In genomic region chr22:24108073-24108472, GRCh38 we compare ENCODE assay signal across 14 cellular contexts.
DNase-seq lines count a peak whose midpoint lies in the region; ATAC-seq and TF ChIP-seq lines count a peak whose summit lies in the region.
"Had no signal": no experiment of that assay in that cellular context is flagged by ENCODE, and none has a peak within 500 bp of the region (broad histone marks: within the 10 kb centered on the region; RNA-seq: fewer than 3 reads in every experiment).

No MANE protein-coding gene starts in this region.

- no peaks in the 10 kb centered on the region for H3K9me3 ChIP-seq in CD4-positive, alpha-beta T cell (ENCODE audit: control insufficient read depth, low read length)
- peaks cover 4% of the 10 kb centered on the region; the same call in 1 of the 2 replicates for H3K9me3 ChIP-seq in IMR-90 (ENCODE audit: control insufficient read depth, insufficient read depth, low read length)
- no peaks in the 10 kb centered on the region for H3K9me3 ChIP-seq in muscle layer of duodenum (ENCODE audit: control insufficient read depth in 1 of 2, low read length in 2 of 2)

- no peak overlapping the region for H2BK20ac ChIP-seq in IMR-90 (ENCODE audit: low read depth, low read length)

- H3K14ac ChIP-seq in IMR-90 (replicated peaks; ENCODE audit: low read depth, low read length): peak overlapping the region; percentile 51; the same call in 1 of the 2 replicates

- POLR2A ChIA-PET in CD4-positive, alpha-beta T cell (lab: Charles Lee): no interaction called here
- POLR2A ChIA-PET in IMR-90 (lab: Charles Lee; ENCODE audit: unreplicated experiment): no interaction called here
- POLR2A ChIA-PET in activated CD8-positive, alpha-beta T cell treated with anti-CD3 and anti-CD28 coated beads, Interleukin-2, amount 10 ng/mL, durations not matched to agents 7 days and 5 days (lab: Charles Lee): no interaction called here

- H3K4ac ChIP-seq in IMR-90 (ENCODE audit: low read depth, low read length): peak overlapping the region; percentile 52

- H3K9me3 Mint-ChIP-seq in CD4-positive, alpha-beta T cell: peaks cover 2% of the 10 kb centered on the region
- no peaks in the 10 kb centered on the region for H3K9me3 Mint-ChIP-seq in activated CD8-positive, alpha-beta T cell treated with anti-CD3 and anti-CD28 coated beads, Interleukin-2, amount 10 ng/mL, durations not matched to agents 7 days and 5 days (ENCODE audit: insufficient read depth)
- H3K9me3 Mint-ChIP-seq in activated CD4-positive, alpha-beta T cell treated with anti-CD3 and anti-CD28 coated beads, Interleukin-2, amount 10 ng/mL, durations not matched to agents 24 days and 14 days: no peaks in the 10 kb centered on the region

- H4K8ac ChIP-seq in IMR-90 (ENCODE audit: low read depth in 2 of 2, low read length in 2 of 2): peak overlapping the region in 1 of 2 experiments; percentile 72; a peak in 2 of 4 replicates

- H3K4me2 ChIP-seq in IMR-90 (ENCODE audit: low read depth, low read length): no peak overlapping the region; the same call in 1 of the 2 replicates
- H3K4me2 ChIP-seq: BLaER1 had no signal

- H3K4me3 Mint-ChIP-seq in CD4-positive, alpha-beta T cell: no peak overlapping the region
- no peak overlapping the region for H3K4me3 Mint-ChIP-seq in activated CD8-positive, alpha-beta T cell treated with anti-CD3 and anti-CD28 coated beads, Interleukin-2, amount 10 ng/mL, durations not matched to agents 7 days and 5 days
- H3K4me3 Mint-ChIP-seq in activated CD4-positive, alpha-beta T cell treated with anti-CD3 and anti-CD28 coated beads, Interleukin-2, amount 10 ng/mL, durations not matched to agents 24 days and 14 days: no peak overlapping the region

- H3K9ac ChIP-seq in IMR-90 (ENCODE audit: low read depth, low read length): no peak overlapping the region
- H3K9ac ChIP-seq: BLaER1 had no signal

- in situ Hi-C loops in IMR-90 (cut with MboI; ENCODE audit: low sequenced_read_pairs): loop anchor here (5.0 kb wide), 1 partner anchor 64 kb away; no protein-coding TSS in a partner anchor

- H2BK15ac ChIP-seq in IMR-90 (ENCODE audit: low read depth, low read length): no peak overlapping the region; the same call in 2 of the 3 replicates

- no peaks in the 10 kb centered on the region for H3K27me3 ChIP-seq in CD4-positive, alpha-beta T cell (ENCODE audit: control insufficient read depth, insufficient read depth, low read length)
- no peaks in the 10 kb centered on the region for H3K27me3 ChIP-seq in IMR-90 (ENCODE audit: control insufficient read depth, insufficient read depth, low read length)
- H3K27me3 ChIP-seq in muscle layer of duodenum (ENCODE audit: low read depth, low read length): no peaks in the 10 kb centered on the region
- H3K27me3 ChIP-seq: BLaER1 had no signal

- peak overlapping the region; percentile 69 for H2AFZ ChIP-seq in IMR-90 (replicated peaks; ENCODE audit: low read length, poor library complexity)

- H4K91ac ChIP-seq in IMR-90 (ENCODE audit: insufficient read depth, low read depth, low read length): peak overlapping the region; percentile 48; the same call in 1 of the 2 replicates

- no peak overlapping the region for H3K56ac ChIP-seq in IMR-90 (ENCODE audit: extremely low read depth, insufficient read depth, low read length)

- DNase-seq in CD4-positive, alpha-beta T cell: no peak
- DNase-seq in IMR-90: no peak
- no peak for DNase-seq in coronary artery (ENCODE audit: low spot score)
- DNase-seq in NCI-H1105 treated with DMSO at 0.1 percent for 48 hours (lab: John Stamatoyannopoulos, UW): no peak
- no peak for DNase-seq in amygdala (lab: John Stamatoyannopoulos, UW)
- no peak for DNase-seq in activated CD8-positive, alpha-beta T cell treated with anti-CD3 and anti-CD28 coated beads, Interleukin-2, amount 10 ng/mL, durations not matched to agents 7 days and 5 days
- no peak for DNase-seq in activated CD4-positive, alpha-beta T cell treated with anti-CD3 and anti-CD28 coated beads, Interleukin-2, amount 10 ng/mL, durations not matched to agents 24 days and 14 days
- DNase-seq: activated CD4-positive, CD25-positive, alpha-beta regulatory T cell treated with anti-CD3 and anti-CD28 coated beads, Interleukin-2, amount 50 U/mL, for 72 hours; activated T-cell treated with anti-CD3 and anti-CD28 coated beads, Interleukin-2, amount 50 U/mL, for 1 hour; naive B cell; stimulated activated CD4-positive, alpha-beta T cell treated with anti-CD3 and anti-CD28 coated beads, Interleukin-4, amount 100 ng/mL, for 1 hour; SW 1271 had no signal

- intact Hi-C loops in CD4-positive, alpha-beta T cell (cut with DNase I, micrococcal nuclease): no loop called here
- intact Hi-C loops in IMR-90 (cut with micrococcal nuclease): loop anchor here (5.0 kb wide), 1 partner anchor 49 kb away; no protein-coding TSS in a partner anchor
- intact Hi-C loops in activated CD4-positive, alpha-beta T cell treated with anti-CD3 and anti-CD28 coated beads, Interleukin-2, amount 10 ng/mL, durations not matched to agents 24 days and 14 days (cut with micrococcal nuclease): loop anchor here (5.0 kb wide), 1 partner anchor 49 kb away; no protein-coding TSS in a partner anchor

- peaks cover 5 to 21% of the 10 kb centered on the region in 2 experiments; a peak in 2 of 4 replicates for H3K79me1 ChIP-seq in IMR-90 (ENCODE audit: low read depth in 1 of 2, low read length in 2 of 2)

- no peak for ATAC-seq in CD4-positive, alpha-beta T cell (ENCODE audit: poor library complexity)
- peak; percentile 28; the same call in 1 of the 2 replicates for ATAC-seq in IMR-90 (ENCODE audit: low read depth)
- ATAC-seq in activated CD8-positive, alpha-beta T cell treated with anti-CD3 and anti-CD28 coated beads, Interleukin-2, amount 10 ng/mL, durations not matched to agents 7 days and 5 days: no peak

- dilution Hi-C loops in IMR-90 (cut with HindIII; ENCODE audit: low sequenced_read_pairs, unreplicated experiment): no loop called here

- H3K4me3 ChIP-seq in IMR-90 (ENCODE audit: insufficient read depth, low read depth, low read length) (no peak overlapping the region), coronary artery (no peak overlapping the region), muscle layer of duodenum (ENCODE audit: low read depth in 1 of 2, low read length in 2 of 2) (no peak overlapping the region)
- H3K4me3 ChIP-seq: BLaER1 had no signal

- H3K4me1 ChIP-seq in IMR-90 (ENCODE audit: control insufficient read depth, insufficient read depth, low read length): peaks cover 8% of the 10 kb centered on the region
- H3K4me1 ChIP-seq in muscle layer of duodenum (ENCODE audit: control insufficient read depth in 1 of 2, insufficient read depth in 2 of 2, low read length in 2 of 2): peaks cover 12 to 36% of the 10 kb centered on the region in 2 donors
- H3K4me1 ChIP-seq: BLaER1 had no signal

- no peaks in the 10 kb centered on the region for H3K4me1 Mint-ChIP-seq in CD4-positive, alpha-beta T cell (ENCODE audit: low read depth)
- peaks cover 36% of the 10 kb centered on the region for H3K4me1 Mint-ChIP-seq in activated CD8-positive, alpha-beta T cell treated with anti-CD3 and anti-CD28 coated beads, Interleukin-2, amount 10 ng/mL, durations not matched to agents 7 days and 5 days (ENCODE audit: low read depth)
- peaks cover 26% of the 10 kb centered on the region for H3K4me1 Mint-ChIP-seq in activated CD4-positive, alpha-beta T cell treated with anti-CD3 and anti-CD28 coated beads, Interleukin-2, amount 10 ng/mL, durations not matched to agents 24 days and 14 days
- H3K4me1 Mint-ChIP-seq: naive B cell had no signal

- peaks cover 7% of the 10 kb centered on the region for H3K36me3 ChIP-seq in IMR-90 (ENCODE audit: control insufficient read depth, insufficient read depth, low read length)
- H3K36me3 ChIP-seq in muscle layer of duodenum (ENCODE audit: control insufficient read depth in 1 of 2, insufficient read depth in 2 of 2, low read length in 2 of 2): peaks cover 8 to 11% of the 10 kb centered on the region in 2 donors

- peaks cover 62% of the 10 kb centered on the region for H3K36me3 Mint-ChIP-seq in CD4-positive, alpha-beta T cell (ENCODE audit: low read depth)
- H3K36me3 Mint-ChIP-seq in activated CD8-positive, alpha-beta T cell treated with anti-CD3 and anti-CD28 coated beads, Interleukin-2, amount 10 ng/mL, durations not matched to agents 7 days and 5 days (ENCODE audit: low read depth): peaks cover 49% of the 10 kb centered on the region
- peaks cover 52% of the 10 kb centered on the region for H3K36me3 Mint-ChIP-seq in activated CD4-positive, alpha-beta T cell treated with anti-CD3 and anti-CD28 coated beads, Interleukin-2, amount 10 ng/mL, durations not matched to agents 24 days and 14 days (ENCODE audit: low read depth)

- no peaks in the 10 kb centered on the region for H3K27me3 Mint-ChIP-seq in CD4-positive, alpha-beta T cell
- H3K27me3 Mint-ChIP-seq in activated CD8-positive, alpha-beta T cell treated with anti-CD3 and anti-CD28 coated beads, Interleukin-2, amount 10 ng/mL, durations not matched to agents 7 days and 5 days (ENCODE audit: low read depth): no peaks in the 10 kb centered on the region
- no peaks in the 10 kb centered on the region for H3K27me3 Mint-ChIP-seq in activated CD4-positive, alpha-beta T cell treated with anti-CD3 and anti-CD28 coated beads, Interleukin-2, amount 10 ng/mL, durations not matched to agents 24 days and 14 days
- H3K27me3 Mint-ChIP-seq: naive B cell had no signal

- no peak overlapping the region for H3K23ac ChIP-seq in IMR-90 (ENCODE audit: low read depth, low read length)

- H3K9me1 ChIP-seq in IMR-90 (ENCODE audit: insufficient read depth, low read length): peaks cover 9% of the 10 kb centered on the region

- no peak overlapping the region for H2BK120ac ChIP-seq in IMR-90 (ENCODE audit: low read depth, low read length)

- CTCF ChIA-PET in CD4-positive, alpha-beta T cell (lab: Charles Lee): interaction anchor here (0.7 to 1.0 kb wide), 2 partner anchors 49 to 67 kb away, joined by 6 read pairs; no protein-coding TSS in a partner anchor
- CTCF ChIA-PET in IMR-90 (lab: Yijun Ruan, JAX): interaction anchor here (0.7 to 2.7 kb wide), 10 partner anchors 11 to 123 kb away, joined by 3 to 19 read pairs (median 3); no protein-coding TSS in a partner anchor
- CTCF ChIA-PET in activated CD8-positive, alpha-beta T cell treated with anti-CD3 and anti-CD28 coated beads, Interleukin-2, amount 10 ng/mL, durations not matched to agents 7 days and 5 days (lab: Charles Lee): interaction anchor here (1.4 to 4.5 kb wide), 3 partner anchors 49 to 123 kb away, joined by 3 to 35 read pairs (median 35); no protein-coding TSS in a partner anchor

- WGBS in IMR-90 (ENCODE audit: extremely low coverage in 2 of 2, insufficient read length in 1 of 2), 2 experiments: no CpG with 5 or more reads among the region's 3 CpGs

- peak overlapping the region; percentile 9 for H3K27ac Mint-ChIP-seq in CD4-positive, alpha-beta T cell
- no peak overlapping the region for H3K27ac Mint-ChIP-seq in activated CD8-positive, alpha-beta T cell treated with anti-CD3 and anti-CD28 coated beads, Interleukin-2, amount 10 ng/mL, durations not matched to agents 7 days and 5 days
- H3K27ac Mint-ChIP-seq in activated CD4-positive, alpha-beta T cell treated with anti-CD3 and anti-CD28 coated beads, Interleukin-2, amount 10 ng/mL, durations not matched to agents 24 days and 14 days: no peak overlapping the region

- no peak overlapping the region for H2BK5ac ChIP-seq in IMR-90 (ENCODE audit: low read depth, low read length, poor library complexity, severe bottlenecking)

- no peak overlapping the region for H3K27ac ChIP-seq in CD4-positive, alpha-beta T cell (ENCODE audit: low read depth, low read length)
- H3K27ac ChIP-seq in IMR-90 (ENCODE audit: insufficient read depth, low read length): no peak overlapping the region
- peak overlapping the region; percentile 78 to 87 for H3K27ac ChIP-seq in coronary artery
- peak overlapping the region; percentile 42 for H3K27ac ChIP-seq in muscle layer of duodenum (ENCODE audit: low read length)
- H3K27ac ChIP-seq: BLaER1 had no signal

- no TSS peak for BruUV-seq in IMR-90 (replicated peaks; lab: Mats Ljungman, UMichigan)

- TF ChIP-seq RAD21 in IMR-90 (IDR thresholded peaks at IDR 0.05; ENCODE audit: low read length): no peak

- peak overlapping the region; percentile 78 for H2AK5ac ChIP-seq in IMR-90 (ENCODE audit: low read depth, low read length)

- no peak for TF ChIP-seq POLR2A in IMR-90 (IDR thresholded peaks at IDR 0.05; ENCODE audit: low read depth, low read length)

- no peak for TF ChIP-seq CTCF in CD4-positive, alpha-beta T cell (IDR thresholded peaks at IDR 0.05)
- no peak for TF ChIP-seq CTCF in IMR-90 (conservative IDR thresholded peaks at IDR 0.05; ENCODE audit: low read depth, low read length)
- no peak for TF ChIP-seq CTCF in coronary artery (IDR thresholded peaks at IDR 0.05)

- H4K20me1 ChIP-seq in IMR-90 (ENCODE audit: insufficient read depth, low read length): no peaks in the 10 kb centered on the region
- H4K20me1 ChIP-seq: BLaER1 had no signal

- H4K5ac ChIP-seq in IMR-90 (ENCODE audit: low read depth, low read length): 0 out of 2 replicates have a peak overlapping the region, but pooled peaks have one; percentile 35

- H2AK9ac ChIP-seq in IMR-90 (replicated peaks; ENCODE audit: low read depth, low read length, poor library complexity): peak overlapping the region; percentile 85

- H3K18ac ChIP-seq in IMR-90 (ENCODE audit: low read depth, low read length): no peak overlapping the region

Comparison
In these comparisons a context has a peak if more than half of its experiments do, and no peak if none do; other contexts are left out.
1. H3K27ac ChIP-seq: peak in coronary artery (2 of 2) and muscle layer of duodenum (single experiment); none in CD4-positive, alpha-beta T cell (single experiment) and IMR-90 (single experiment).
2. intact Hi-C loops: an anchor here in IMR-90 (5.0 kb wide) and activated CD4-positive, alpha-beta T cell treated with anti-CD3 and anti-CD28 coated beads, Interleukin-2, amount 10 ng/mL, durations not matched to agents 24 days and 14 days (5.0 kb wide); none called in CD4-positive, alpha-beta T cell.